In the genomic region with DNA sequence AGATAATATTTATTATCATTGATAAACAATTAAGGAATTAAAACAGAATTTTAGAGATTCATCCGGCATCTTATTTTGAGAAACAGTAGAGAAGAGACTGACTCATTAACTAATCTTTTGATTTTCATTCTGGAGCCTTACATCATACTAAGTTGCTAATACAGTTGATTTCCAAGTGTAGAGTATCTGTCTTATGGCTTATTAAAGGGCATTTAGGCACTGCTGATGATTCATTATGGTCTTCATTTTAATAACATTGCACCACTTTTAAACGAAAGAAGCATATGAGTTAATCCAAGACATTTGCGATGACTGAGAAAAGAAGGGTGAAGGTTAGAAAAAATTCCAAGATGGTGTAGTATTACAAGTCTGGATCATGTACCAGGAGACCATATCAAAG, we compare ENCODE assay signal across 24 cellular contexts.
A peak's percentile ranks its signal among the peaks of the same experiment; 100 is the strongest.
DNase-seq lines count a peak whose midpoint lies in the region; ATAC-seq, FAIRE-seq and TF ChIP-seq lines count a peak whose summit lies in the region.
"Had no signal": no experiment of that assay in that cellular context is flagged by ENCODE, and none has a peak within 500 bp of the region (broad histone marks: within the 10 kb centered on the region; RNA-seq: fewer than 3 reads in every experiment).

No MANE protein-coding gene starts in this region.

- BruUV-seq in IMR-90 (replicated peaks; lab: Mats Ljungman, UMichigan) = no TSS peak

- no peak overlapping the region for H3K14ac ChIP-seq in IMR-90 (replicated peaks; ENCODE audit: low read depth, low read length)

- POLR2A ChIA-PET in IMR-90 (lab: Charles Lee; ENCODE audit: unreplicated experiment) = no interaction called here

- H2BK5ac ChIP-seq in IMR-90 (ENCODE audit: low read depth, low read length, poor library complexity, severe bottlenecking) = no peak overlapping the region

- no peak overlapping the region for H2BK20ac ChIP-seq in IMR-90 (ENCODE audit: low read depth, low read length)

- no peak overlapping the region for H2AFZ ChIP-seq in IMR-90 (replicated peaks; ENCODE audit: low read length, poor library complexity)

- H3K4me1 ChIP-seq in IMR-90 (ENCODE audit: control insufficient read depth, insufficient read depth, low read length) = peaks cover 2% of the 10 kb centered on the region
- H3K4me1 ChIP-seq in pancreas = no peaks in the 10 kb centered on the region
- no peaks in the 10 kb centered on the region for H3K4me1 ChIP-seq in upper lobe of right lung

- H2BK15ac ChIP-seq in IMR-90 (ENCODE audit: low read depth, low read length) = no peak overlapping the region

- no CpG with 5 or more reads among the region's 3 CpGs for WGBS in IMR-90 (ENCODE audit: extremely low coverage in 2 of 2, insufficient read length in 1 of 2), 2 experiments
- WGBS in pancreas, 2 donors = 71 to 80% methylated on average over 3 of the region's 3 CpGs

- H2AK9ac ChIP-seq in IMR-90 (replicated peaks; ENCODE audit: low read depth, low read length, poor library complexity) = no peak overlapping the region

- H3K27me3 ChIP-seq in IMR-90 (ENCODE audit: control insufficient read depth, insufficient read depth, low read length) (no peaks in the 10 kb centered on the region; the same call in 1 of the 2 replicates), pancreas (no peaks in the 10 kb centered on the region), upper lobe of right lung (no peaks in the 10 kb centered on the region)

- H3K27ac ChIP-seq in IMR-90 (ENCODE audit: insufficient read depth, low read length) = no peak overlapping the region
- no peak overlapping the region for H3K27ac ChIP-seq in pancreas
- no peak overlapping the region for H3K27ac ChIP-seq in upper lobe of right lung
- H3K27ac ChIP-seq: RWPE1 had no signal

- FAIRE-seq in pancreas (lab: Jason Lieb, UNC) = peak; percentile 82
- FAIRE-seq: HTR-8/SVneo had no signal

- H3K4me3 ChIP-seq in IMR-90 (ENCODE audit: insufficient read depth, low read depth, low read length) (no peak overlapping the region), choroid plexus epithelial cell (ENCODE audit: low read depth, low read length) (no peak overlapping the region), pancreas (no peak overlapping the region), upper lobe of right lung (no peak overlapping the region)
- H3K4me3 ChIP-seq: GM12878 had no signal

- no peak overlapping the region for H3K4ac ChIP-seq in IMR-90 (ENCODE audit: low read depth, low read length)

- TF ChIP-seq CTCF in IMR-90 (conservative IDR thresholded peaks at IDR 0.05; ENCODE audit: low read depth, low read length) = no peak
- TF ChIP-seq CTCF in choroid plexus epithelial cell (conservative IDR thresholded peaks at IDR 0.05; ENCODE audit: low read depth, low read length) = no peak
- TF ChIP-seq CTCF in pancreas (IDR thresholded peaks at IDR 0.05) = no peak
- TF ChIP-seq CTCF in upper lobe of right lung (IDR thresholded peaks at IDR 0.05) = no peak

- dilution Hi-C loops in IMR-90 (cut with HindIII; ENCODE audit: low sequenced_read_pairs, unreplicated experiment) = no loop called here

- in situ Hi-C loops in IMR-90 (cut with MboI; ENCODE audit: low sequenced_read_pairs) = no loop called here

- intact Hi-C loops in IMR-90 (cut with micrococcal nuclease) (no loop called here), pancreas (cut with DNase I) (no loop called here), posterior vena cava (cut with DNase I) (no loop called here), upper lobe of right lung (cut with DNase I) (no loop called here)

- no peaks in the 10 kb centered on the region for H3K79me1 ChIP-seq in IMR-90 (ENCODE audit: low read depth in 1 of 2, low read length in 2 of 2)

- no peaks in the 10 kb centered on the region for H3K9me3 ChIP-seq in IMR-90 (ENCODE audit: control insufficient read depth, insufficient read depth, low read length)
- H3K9me3 ChIP-seq in pancreas = no peaks in the 10 kb centered on the region
- H3K9me3 ChIP-seq in upper lobe of right lung = no peaks in the 10 kb centered on the region

- H3K18ac ChIP-seq in IMR-90 (ENCODE audit: low read depth, low read length) = no peak overlapping the region

- H3K9ac ChIP-seq in IMR-90 (ENCODE audit: low read depth, low read length) = no peak overlapping the region

- no peaks in the 10 kb centered on the region; the same call in 1 of the 2 replicates for H4K20me1 ChIP-seq in IMR-90 (ENCODE audit: insufficient read depth, low read length)

- no peak overlapping the region for H4K5ac ChIP-seq in IMR-90 (ENCODE audit: low read depth, low read length)

- TF ChIP-seq RAD21 in IMR-90 (IDR thresholded peaks at IDR 0.05; ENCODE audit: low read length) = no peak

- DNase-seq in IMR-90 (peak; percentile 42), choroid plexus epithelial cell (ENCODE audit: low read depth) (peak; percentile 34), pancreas (no peak), OCI-M2 (lab: John Stamatoyannopoulos, UW; ENCODE audit: unreplicated experiment) (no peak), posterior vena cava (ENCODE audit: low spot score) (no peak), upper lobe of right lung (no peak)
- DNase-seq: C1 segment of cervical spinal cord; CD4-positive, alpha-beta memory T cell; COR-L47; GDM1; KBM-7; MV-4-11; NCI-H1105 treated with DMSO at 0.1 percent for 48 hours; NCI-H146; NCI-H1930; NCI-H2107; NCI-H446; NCI-H524 treated with DMSO at 0.1 percent for 48 hours; NCI-H774; SHP77 had no signal

- no peak overlapping the region for H3K56ac ChIP-seq in IMR-90 (ENCODE audit: extremely low read depth, insufficient read depth, low read length)

- CTCF ChIA-PET in IMR-90 (lab: Yijun Ruan, JAX) = no interaction called here

- peaks cover 3% of the 10 kb centered on the region; the same call in 1 of the 2 replicates for H3K9me1 ChIP-seq in IMR-90 (ENCODE audit: insufficient read depth, low read length)

- no peak overlapping the region for H4K8ac ChIP-seq in IMR-90 (ENCODE audit: low read depth in 2 of 2, low read length in 2 of 2)

- H3K23ac ChIP-seq in IMR-90 (ENCODE audit: low read depth, low read length) = no peak overlapping the region

- no peak overlapping the region for H2BK120ac ChIP-seq in IMR-90 (ENCODE audit: low read depth, low read length)

- no peak for TF ChIP-seq POLR2A in IMR-90 (IDR thresholded peaks at IDR 0.05; ENCODE audit: low read depth, low read length)

- no peak overlapping the region for H3K4me2 ChIP-seq in IMR-90 (ENCODE audit: low read depth, low read length)

- H2AK5ac ChIP-seq in IMR-90 (ENCODE audit: low read depth, low read length) = no peak overlapping the region

- H3K36me3 ChIP-seq in IMR-90 (ENCODE audit: control insufficient read depth, insufficient read depth, low read length) (no peaks in the 10 kb centered on the region), pancreas (no peaks in the 10 kb centered on the region), upper lobe of right lung (no peaks in the 10 kb centered on the region)

- ATAC-seq in IMR-90 (ENCODE audit: low read depth) (peak; percentile 54), pancreas (no peak), GM21423 (IDR thresholded peaks at IDR 0.05; ENCODE audit: unreplicated experiment) (no peak), upper lobe of right lung (no peak)
- ATAC-seq: GM12878 had no signal

- H4K91ac ChIP-seq in IMR-90 (ENCODE audit: insufficient read depth, low read depth, low read length) = no peak overlapping the region

TF ChIP-seq in IMR-90, 13 proteins besides CTCF, POLR2A, EP300 and RAD21:
- TF ChIP-seq MAFK (IDR thresholded peaks at IDR 0.05; ENCODE audit: low read depth, low read length) (no peak), CEBPB (IDR thresholded peaks at IDR 0.05; ENCODE audit: low read depth, low read length) (peak; percentile 43)
- TF ChIP-seq, protein P1, sequence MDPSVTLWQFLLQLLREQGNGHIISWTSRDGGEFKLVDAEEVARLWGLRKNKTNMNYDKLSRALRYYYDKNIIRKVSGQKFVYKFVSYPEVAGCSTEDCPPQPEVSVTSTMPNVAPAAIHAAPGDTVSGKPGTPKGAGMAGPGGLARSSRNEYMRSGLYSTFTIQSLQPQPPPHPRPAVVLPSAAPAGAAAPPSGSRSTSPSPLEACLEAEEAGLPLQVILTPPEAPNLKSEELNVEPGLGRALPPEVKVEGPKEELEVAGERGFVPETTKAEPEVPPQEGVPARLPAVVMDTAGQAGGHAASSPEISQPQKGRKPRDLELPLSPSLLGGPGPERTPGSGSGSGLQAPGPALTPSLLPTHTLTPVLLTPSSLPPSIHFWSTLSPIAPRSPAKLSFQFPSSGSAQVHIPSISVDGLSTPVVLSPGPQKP (IDR thresholded peaks at IDR 0.05; ENCODE audit: borderline replicate concordance, low read depth, low read length) = no peak

Comparison
In these comparisons a context has a peak if more than half of its experiments do, and no peak if none do; other contexts are left out.
1. DNase-seq: peak in IMR-90 (single experiment) and choroid plexus epithelial cell (single experiment); none in pancreas (0 of 6), OCI-M2 (single experiment), posterior vena cava (single experiment) and upper lobe of right lung (single experiment).